Comparison of ENCODE assay signal across 10 cellular contexts in the genomic region with DNA sequence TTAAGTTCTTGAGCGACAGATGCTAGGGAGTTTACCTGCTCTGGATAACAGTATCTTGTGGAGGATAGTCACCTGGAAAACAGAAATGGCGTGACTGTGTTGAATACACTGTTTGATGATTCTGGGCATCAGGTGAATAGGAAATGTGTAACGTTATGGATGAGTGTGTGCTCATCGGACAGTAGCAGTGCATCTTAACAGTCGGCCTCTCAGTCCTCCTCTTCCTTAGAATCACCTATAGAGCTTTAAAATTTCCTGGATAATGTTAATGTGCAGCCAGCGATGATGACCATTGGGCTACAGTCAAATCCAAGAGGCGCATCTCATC.
A peak's percentile ranks its signal among the peaks of the same experiment; 100 is the strongest.
DNase-seq lines count a peak whose midpoint lies in the region; ATAC-seq and TF ChIP-seq lines count a peak whose summit lies in the region.
"Had no signal": no experiment of that assay in that cellular context is flagged by ENCODE, and none has a peak within 500 bp of the region (broad histone marks: within the 10 kb centered on the region; RNA-seq: fewer than 3 reads in every experiment).

No MANE protein-coding gene starts in this region.

- H3K4me2 ChIP-seq in Karpas-422 (ENCODE audit: low read depth, low read length, poor library complexity, severe bottlenecking), result peak overlapping the region; percentile 50

- WGBS in gastroesophageal sphincter (ENCODE audit: low coverage in 1 of 2), 2 donors, result 37 to 49% methylated on average over 2 to 7 of the region's 7 CpGs

- no peaks in the 10 kb centered on the region for H4K20me1 ChIP-seq in Karpas-422 (ENCODE audit: insufficient read depth, low read depth, low read length)

- ATAC-seq in HG02840 (IDR thresholded peaks at IDR 0.05; ENCODE audit: low FRiP score, unreplicated experiment), result no peak
- no peak for ATAC-seq in gastroesophageal sphincter

- H3K9me2 ChIP-seq in Karpas-422 (replicated peaks; ENCODE audit: insufficient read depth, low read length), result no peaks in the 10 kb centered on the region

- H3K9me3 ChIP-seq in ES-I3 (ENCODE audit: control insufficient read depth, insufficient read depth, low read length) (no peaks in the 10 kb centered on the region), Karpas-422 (ENCODE audit: low read length) (no peaks in the 10 kb centered on the region), colonic mucosa (no peaks in the 10 kb centered on the region), gastroesophageal sphincter (no peaks in the 10 kb centered on the region)

- H3K4me3 ChIP-seq in Karpas-422 (ENCODE audit: low read length) (peak overlapping the region; percentile 51; the same call in 1 of the 2 replicates), colonic mucosa (peak overlapping the region; percentile 55), gastroesophageal sphincter (peak overlapping the region in 1 of 2 donors; percentile 43)
- H3K4me3 ChIP-seq: SJSA1 had no signal

- H3K79me2 ChIP-seq in Karpas-422 (ENCODE audit: low read length), result no peaks in the 10 kb centered on the region

- H3K27ac ChIP-seq in Karpas-422 (ENCODE audit: low read length) (no peak overlapping the region), colonic mucosa (no peak overlapping the region), gastroesophageal sphincter (no peak overlapping the region)
- H3K27ac ChIP-seq: SJSA1 had no signal

- H3K36me3 ChIP-seq in ES-I3 (ENCODE audit: insufficient read depth, low read length), result no peaks in the 10 kb centered on the region
- H3K36me3 ChIP-seq in Karpas-422 (ENCODE audit: insufficient read depth, low read length), result no peaks in the 10 kb centered on the region
- H3K36me3 ChIP-seq in colonic mucosa, result no peaks in the 10 kb centered on the region
- H3K36me3 ChIP-seq in gastroesophageal sphincter, result no peaks in the 10 kb centered on the region
- H3K36me3 ChIP-seq: SJSA1 had no signal

- H3K27ac Mint-ChIP-seq in nephron progenitor cell, result peak overlapping the region; percentile 94

- no peak overlapping the region; the same call in 1 of the 2 replicates for H2AFZ ChIP-seq in Karpas-422 (ENCODE audit: low read length)

- TF ChIP-seq CTCF in colonic mucosa (IDR thresholded peaks at IDR 0.05) (no peak), nephron progenitor cell (IDR thresholded peaks at IDR 0.05) (no peak), gastroesophageal sphincter (IDR thresholded peaks at IDR 0.05) (no peak)

- H3K27me3 Mint-ChIP-seq in nephron progenitor cell (ENCODE audit: low read depth, poor library complexity), result peaks cover 7% of the 10 kb centered on the region

- H3K4me1 ChIP-seq in ES-I3 (ENCODE audit: insufficient read depth, low read length) (no peaks in the 10 kb centered on the region), Karpas-422 (ENCODE audit: low read length) (no peaks in the 10 kb centered on the region), colonic mucosa (no peaks in the 10 kb centered on the region), gastroesophageal sphincter (peaks cover 0 to 10% (median 0%) of the 10 kb centered on the region in 3 donors)
- H3K4me1 ChIP-seq: SJSA1 had no signal

- H3K4me1 Mint-ChIP-seq in nephron progenitor cell, result peaks cover 21% of the 10 kb centered on the region

- H3K4me3 Mint-ChIP-seq in nephron progenitor cell, result peak overlapping the region; percentile 97

- DNase-seq in Karpas-422, result no peak
- no peak for DNase-seq in colonic mucosa
- DNase-seq in nephron progenitor cell, result no peak
- no peak for DNase-seq in stimulated activated CD4-positive, alpha-beta T cell treated with anti-CD3 and anti-CD28 coated beads, Interleukin-1b, Interleukin-23, amount 100 ng/mL, for 48 hours
- no peak for DNase-seq in NCI-H2107 treated with DMSO at 0.1 percent for 48 hours (lab: John Stamatoyannopoulos, UW; ENCODE audit: unreplicated experiment)
- DNase-seq: cortex of kidney had no signal

- TF ChIP-seq EP300 in gastroesophageal sphincter (IDR thresholded peaks at IDR 0.05), result no peak

- intact Hi-C loops in colonic mucosa (cut with DNase I), result no loop called here

- H3K9me3 Mint-ChIP-seq in nephron progenitor cell, result peaks cover 5% of the 10 kb centered on the region

- H3K9ac ChIP-seq in ES-I3 (ENCODE audit: low read depth, low read length) (peak overlapping the region; percentile 64), Karpas-422 (ENCODE audit: low read length) (peak overlapping the region; percentile 38; the same call in 1 of the 2 replicates), colonic mucosa (ENCODE audit: low read depth in 2 of 2, low read length in 2 of 2) (peak overlapping the region in 1 of 2 donors; percentile 81)

- H3K36me3 Mint-ChIP-seq in nephron progenitor cell (ENCODE audit: low read depth), result peaks cover 19% of the 10 kb centered on the region

- H3K27me3 ChIP-seq in Karpas-422 (ENCODE audit: low read length) (no peaks in the 10 kb centered on the region), colonic mucosa (no peaks in the 10 kb centered on the region), gastroesophageal sphincter (peaks cover 64% of the 10 kb centered on the region)
- H3K27me3 ChIP-seq: SJSA1 had no signal

- TF ChIP-seq POLR2A in gastroesophageal sphincter (IDR thresholded peaks at IDR 0.05), result no peak
